18 cellular contexts compared by ENCODE assay signal in genomic region chr17:67362173-67362572, GRCh38.
A peak's percentile ranks its signal among the peaks of the same experiment; 100 is the strongest.
DNase-seq lines count a peak whose midpoint lies in the region; ATAC-seq lines count a peak whose summit lies in the region.
"Had no signal": no experiment of that assay in that cellular context is flagged by ENCODE, and none has a peak within 500 bp of the region (broad histone marks: within the 10 kb centered on the region; RNA-seq: fewer than 3 reads in every experiment).

No MANE protein-coding gene starts in this region.

- H3K4me1 Mint-ChIP-seq in T-helper 1 cell treated with Interleukin-12 subunit alpha and Interleukin-12 subunit beta and Interleukin-4 antibody, amounts not matched to agents 30 μg/mL and 1 μg/mL, for 36 hours (ENCODE audit: low read depth): peaks cover 55% of the 10 kb centered on the region
- peaks cover 67% of the 10 kb centered on the region for H3K4me1 Mint-ChIP-seq in central memory CD8-positive, alpha-beta T cell

- H3K9ac ChIP-seq in subcutaneous abdominal adipose tissue (ENCODE audit: low read length in 5 of 5): no peak overlapping the region

- H3K9me3 ChIP-seq in subcutaneous abdominal adipose tissue (ENCODE audit: control insufficient read depth in 5 of 5, low read length in 5 of 5): no peaks in the 10 kb centered on the region
- H3K9me3 ChIP-seq: esophagus muscularis mucosa had no signal

- peak overlapping the region; percentile 11 for H3K27ac Mint-ChIP-seq in T-helper 1 cell treated with Interleukin-12 subunit alpha and Interleukin-12 subunit beta and Interleukin-4 antibody, amounts not matched to agents 30 μg/mL and 1 μg/mL, for 36 hours
- H3K27ac Mint-ChIP-seq in central memory CD8-positive, alpha-beta T cell (ENCODE audit: low read depth): no peak overlapping the region
- H3K27ac Mint-ChIP-seq: nephron progenitor cell had no signal

- peaks cover 3 to 9% (median 8%) of the 10 kb centered on the region in 5 donors for H3K36me3 ChIP-seq in subcutaneous abdominal adipose tissue (ENCODE audit: control insufficient read depth in 5 of 5, insufficient read depth in 5 of 5, low read length in 5 of 5)

- H3K4me1 ChIP-seq in subcutaneous abdominal adipose tissue (ENCODE audit: control insufficient read depth in 5 of 5, insufficient read depth in 5 of 5, low read length in 5 of 5): peaks cover 2 to 56% (median 44%) of the 10 kb centered on the region in 5 donors

- H3K27ac ChIP-seq in subcutaneous abdominal adipose tissue (ENCODE audit: low read depth, low read length): peak overlapping the region; percentile 30
- H3K27ac ChIP-seq: skin epidermis had no signal

- no peak overlapping the region for H3K4me3 Mint-ChIP-seq in T-helper 1 cell treated with Interleukin-12 subunit alpha and Interleukin-12 subunit beta and Interleukin-4 antibody, amounts not matched to agents 30 μg/mL and 1 μg/mL, for 36 hours
- H3K4me3 Mint-ChIP-seq in central memory CD8-positive, alpha-beta T cell: peak overlapping the region; percentile 34
- H3K4me3 Mint-ChIP-seq: nephron progenitor cell had no signal

- peak; percentile 21 for DNase-seq in stimulated activated CD4-positive, alpha-beta T cell treated with anti-CD3 and anti-CD28 coated beads, Interleukin-4, amount 100 ng/mL, for 24 hours
- DNase-seq in stimulated activated CD4-positive, alpha-beta T cell treated with anti-CD3 and anti-CD28 coated beads, Interleukin-12 subunit alpha, Interleukin-12 subunit beta, amount 100 ng/mL, for 4 hours: no peak
- no peak for DNase-seq in central memory CD8-positive, alpha-beta T cell (ENCODE audit: low spot score in 2 of 2)
- DNase-seq in kidney glomerular epithelial cell (lab: John Stamatoyannopoulos, UW) (no peak), NCI-H2029 (lab: John Stamatoyannopoulos, UW) (no peak)
- DNase-seq: Calu3; effector CD8-positive, alpha-beta T cell; left cardiac atrium; mesendoderm; MM.1S; NCI-H1436 treated with DMSO at 0.1 percent for 48 hours; NCI-H526; nephron progenitor cell; stimulated activated CD4-positive, alpha-beta T cell treated with anti-CD3 and anti-CD28 coated beads, Interleukin-4, amount 100 ng/mL, for 1 hour had no signal

- H3K36me3 Mint-ChIP-seq in T-helper 1 cell treated with Interleukin-12 subunit alpha and Interleukin-12 subunit beta and Interleukin-4 antibody, amounts not matched to agents 30 μg/mL and 1 μg/mL, for 36 hours (ENCODE audit: low read depth): peaks cover 24% of the 10 kb centered on the region
- peaks cover 44% of the 10 kb centered on the region for H3K36me3 Mint-ChIP-seq in central memory CD8-positive, alpha-beta T cell (ENCODE audit: insufficient read depth)

- no peaks in the 10 kb centered on the region for H3K27me3 ChIP-seq in subcutaneous abdominal adipose tissue (ENCODE audit: control insufficient read depth in 5 of 5, insufficient read depth in 4 of 5, low read length in 5 of 5)
- H3K27me3 ChIP-seq: esophagus muscularis mucosa had no signal

- no peak overlapping the region for H3K4me3 ChIP-seq in subcutaneous abdominal adipose tissue (ENCODE audit: low read depth in 1 of 5, low read length in 5 of 5)
- H3K4me3 ChIP-seq: esophagus muscularis mucosa, skin epidermis had no signal

- no peaks in the 10 kb centered on the region for H3K9me3 Mint-ChIP-seq in T-helper 1 cell treated with Interleukin-12 subunit alpha and Interleukin-12 subunit beta and Interleukin-4 antibody, amounts not matched to agents 30 μg/mL and 1 μg/mL, for 36 hours
- no peaks in the 10 kb centered on the region for H3K9me3 Mint-ChIP-seq in central memory CD8-positive, alpha-beta T cell
- H3K9me3 Mint-ChIP-seq: nephron progenitor cell had no signal

- ATAC-seq in central memory CD8-positive, alpha-beta T cell (replicated peaks; ENCODE audit: extremely low read depth, poor library complexity, severe bottlenecking): no peak
- ATAC-seq: left cardiac atrium had no signal

- no peaks in the 10 kb centered on the region for H3K27me3 Mint-ChIP-seq in T-helper 1 cell treated with Interleukin-12 subunit alpha and Interleukin-12 subunit beta and Interleukin-4 antibody, amounts not matched to agents 30 μg/mL and 1 μg/mL, for 36 hours (ENCODE audit: low read depth)
- H3K27me3 Mint-ChIP-seq in central memory CD8-positive, alpha-beta T cell: no peaks in the 10 kb centered on the region
